Comparison of ENCODE assay signal across 31 cellular contexts in the genomic region with DNA sequence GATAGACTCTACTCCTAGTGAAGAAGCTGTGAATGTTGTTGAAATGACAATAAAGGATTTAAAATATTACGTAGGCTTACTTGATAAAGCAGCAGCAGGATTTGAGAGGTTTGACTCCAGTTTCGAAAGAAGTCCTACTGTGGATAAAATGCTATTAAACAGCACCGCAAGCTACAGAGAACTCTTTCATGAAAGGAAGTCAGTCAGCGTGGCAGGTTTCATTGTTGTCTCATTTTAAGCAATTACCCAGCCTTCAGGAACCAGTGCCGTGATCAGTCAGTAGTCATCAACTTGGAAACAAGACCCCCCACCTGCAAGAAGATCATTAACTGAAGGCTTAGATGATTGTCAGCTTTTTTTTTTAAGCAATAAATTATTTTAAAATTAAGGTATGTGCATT.
"Had no signal": no experiment of that assay in that cellular context is flagged by ENCODE, and none has a peak within 500 bp of the region (broad histone marks: within the 10 kb centered on the region; RNA-seq: fewer than 3 reads in every experiment).

No MANE protein-coding gene starts in this region.

- H3K27me3 Mint-ChIP-seq: activated CD8-positive, alpha-beta T cell treated with anti-CD3 and anti-CD28 coated beads for 36 hours; activated naive CD4-positive, alpha-beta T cell treated with anti-CD3 and anti-CD28 coated beads, Interleukin-2, amount 10 ng/mL, durations not matched to agents 7 days and 5 days; activated naive CD8-positive, alpha-beta T cell; activated naive CD8-positive, alpha-beta T cell treated with anti-CD3 and anti-CD28 coated beads, Interleukin-2, amount 50 U/mL, for 24 hours; brain; central memory CD8-positive, alpha-beta T cell had no signal

- H3K4me1 ChIP-seq: colonic mucosa, SJSA1 had no signal

- H3K9me3 ChIP-seq: colonic mucosa, MG63, SJSA1, SK-N-SH had no signal

- H3K4me2 ChIP-seq: SK-N-SH had no signal

- H3K9me3 Mint-ChIP-seq: activated CD8-positive, alpha-beta T cell treated with anti-CD3 and anti-CD28 coated beads for 36 hours; activated naive CD4-positive, alpha-beta T cell treated with anti-CD3 and anti-CD28 coated beads, Interleukin-2, amount 10 ng/mL, durations not matched to agents 7 days and 5 days; activated naive CD8-positive, alpha-beta T cell treated with anti-CD3 and anti-CD28 coated beads, Interleukin-2, amount 50 U/mL, for 24 hours; activated T-helper 1 cell treated with anti-CD3 and anti-CD28 coated beads, Interleukin-12 subunit alpha, Interleukin-12 subunit beta, Interleukin-2, Interleukin-4 antibody, amounts not matched to agents 30 ng/mL and 10 ng/mL and 1 ng/mL, durations not matched to agents 14 hours and 24 hours and 36 hours; brain; central memory CD8-positive, alpha-beta T cell; T-helper 1 cell treated with Interleukin-12 subunit alpha and Interleukin-12 subunit beta and Interleukin-4 antibody, amounts not matched to agents 30 μg/mL and 1 μg/mL, for 36 hours; T-helper 2 cell treated with Interferon-gamma antibody and Interleukin-4, amounts not matched to agents 5 μg/mL and 100 μg/mL, for 36 hours had no signal

- H3K27ac ChIP-seq: colonic mucosa, SJSA1 had no signal

- H3K27me3 ChIP-seq: colonic mucosa, MG63, SJSA1 had no signal

- DNase-seq: activated CD4-positive, alpha-beta T cell treated with anti-CD3 and anti-CD28 coated beads for 4 hours; activated CD4-positive, alpha-beta T cell treated with anti-CD3 and anti-CD28 coated beads, Interleukin-2, amount 50 U/mL, for 4 hours; activated CD8-positive, alpha-beta T cell treated with anti-CD3 and anti-CD28 coated beads for 36 hours; activated gamma-delta T cell treated with Interleukin-2 at 50 U/mL for 16 hours; activated naive CD4-positive, alpha-beta T cell treated with anti-CD3 and anti-CD28 coated beads, Interleukin-2, amount 10 ng/mL, durations not matched to agents 7 days and 5 days; activated naive CD8-positive, alpha-beta T cell treated with anti-CD3 and anti-CD28 coated beads, Interleukin-2, amount 50 U/mL, for 24 hours; activated T-cell treated with anti-CD3 and anti-CD28 coated beads, Interleukin-2, amount 50 U/mL, for 1 hour; anterior cingulate cortex; colonic mucosa; Kasumi-1; KG1; MG63; NCI-H1048; NCI-H1105 treated with DMSO at 0.1 percent for 48 hours; NCI-H1436 treated with DMSO at 0.1 percent for 48 hours; NCI-H1694 treated with DMSO at 0.1 percent for 48 hours; NCI-H2029; NCI-H446 treated with DMSO at 0.1 percent for 48 hours; NCI-H524; RPMI8226; SHP77 treated with DMSO at 0.1 percent for 48 hours; SK-N-SH had no signal

- FAIRE-seq: TTC549 had no signal

- H3K4me3 ChIP-seq: colonic mucosa, MG63, SJSA1 had no signal

- ATAC-seq: activated CD8-positive, alpha-beta T cell treated with anti-CD3 and anti-CD28 coated beads for 36 hours; activated naive CD8-positive, alpha-beta T cell treated with anti-CD3 and anti-CD28 coated beads, Interleukin-2, amount 50 U/mL, for 24 hours; Panc1 had no signal

- H3K27ac Mint-ChIP-seq: activated CD8-positive, alpha-beta T cell treated with anti-CD3 and anti-CD28 coated beads for 36 hours; activated naive CD4-positive, alpha-beta T cell treated with anti-CD3 and anti-CD28 coated beads, Interleukin-2, amount 10 ng/mL, durations not matched to agents 7 days and 5 days; activated naive CD8-positive, alpha-beta T cell; activated naive CD8-positive, alpha-beta T cell treated with anti-CD3 and anti-CD28 coated beads, Interleukin-2, amount 50 U/mL, for 24 hours; T-helper 2 cell treated with Interferon-gamma antibody and Interleukin-4, amounts not matched to agents 5 μg/mL and 100 μg/mL, for 36 hours had no signal

- H3K4me3 Mint-ChIP-seq: activated CD8-positive, alpha-beta T cell treated with anti-CD3 and anti-CD28 coated beads for 36 hours; activated naive CD4-positive, alpha-beta T cell treated with anti-CD3 and anti-CD28 coated beads, Interleukin-2, amount 10 ng/mL, durations not matched to agents 7 days and 5 days; activated naive CD8-positive, alpha-beta T cell; activated naive CD8-positive, alpha-beta T cell treated with anti-CD3 and anti-CD28 coated beads, Interleukin-2, amount 50 U/mL, for 24 hours; activated T-helper 1 cell treated with anti-CD3 and anti-CD28 coated beads, Interleukin-12 subunit alpha, Interleukin-12 subunit beta, Interleukin-2, Interleukin-4 antibody, amounts not matched to agents 30 ng/mL and 10 ng/mL and 1 ng/mL, durations not matched to agents 14 hours and 24 hours and 36 hours; brain; central memory CD8-positive, alpha-beta T cell; T-helper 1 cell treated with Interleukin-12 subunit alpha and Interleukin-12 subunit beta and Interleukin-4 antibody, amounts not matched to agents 30 μg/mL and 1 μg/mL, for 36 hours; T-helper 2 cell treated with Interferon-gamma antibody and Interleukin-4, amounts not matched to agents 5 μg/mL and 100 μg/mL, for 36 hours had no signal

- H3K36me3 ChIP-seq: colonic mucosa had no signal

- H3K9ac ChIP-seq: SK-N-SH had no signal
